Comparison of ENCODE assay signal across 22 cellular contexts in the genomic region with DNA sequence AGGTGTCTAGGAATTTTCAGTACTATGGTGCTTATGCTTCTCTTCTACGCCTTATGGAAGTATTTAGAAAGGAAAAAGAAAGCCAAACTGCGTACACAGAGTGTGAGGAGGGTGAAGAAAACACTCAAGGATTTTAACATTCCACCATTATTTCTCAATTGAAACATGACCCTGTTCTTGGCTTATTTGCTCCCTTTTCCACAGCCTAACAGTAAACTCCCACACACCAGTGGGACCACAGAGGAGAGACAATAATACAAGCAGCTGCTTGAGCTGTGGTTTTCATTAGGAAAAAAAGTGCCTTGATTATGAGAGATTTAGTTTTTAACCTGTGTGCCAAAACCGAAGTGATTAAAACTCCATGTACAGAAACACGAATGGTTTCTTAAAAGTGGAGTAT.
DNase-seq lines count a peak whose midpoint lies in the region; TF ChIP-seq lines count a peak whose summit lies in the region.
"Had no signal": no experiment of that assay in that cellular context is flagged by ENCODE, and none has a peak within 500 bp of the region (broad histone marks: within the 10 kb centered on the region; RNA-seq: fewer than 3 reads in every experiment).

No MANE protein-coding gene starts in this region.

- intact Hi-C loops in activated CD4-positive, alpha-beta memory T cell treated with anti-CD3 and anti-CD28 coated beads for 36 hours (cut with micrococcal nuclease), result no loop called here
- intact Hi-C loops in OCI-LY7 (cut with micrococcal nuclease; ENCODE audit: unreplicated experiment), result no loop called here

- H3K27ac Mint-ChIP-seq in nephron (peak overlapping the region; percentile 89 to 95 (median 93)), progenitor cell of endocrine pancreas (no peak overlapping the region)
- no peak overlapping the region for H3K27ac Mint-ChIP-seq in activated CD4-positive, alpha-beta memory T cell treated with anti-CD3 and anti-CD28 coated beads for 36 hours
- H3K27ac Mint-ChIP-seq: CD8-positive, alpha-beta T cell; H9 had no signal

- TF ChIP-seq CTCF in fibroblast of the aortic adventitia (IDR thresholded peaks at IDR 0.05; ENCODE audit: insufficient read depth, low read length) (no peak), nephron (IDR thresholded peaks at IDR 0.05; ENCODE audit: unreplicated experiment in 3 of 3) (no peak), SK-N-SH (IDR thresholded peaks at IDR 0.05) (no peak), progenitor cell of endocrine pancreas (IDR thresholded peaks at IDR 0.05; ENCODE audit: unreplicated experiment) (no peak), OCI-LY7 (conservative IDR thresholded peaks at IDR 0.05; ENCODE audit: low read length) (no peak)

- H4K20me1 ChIP-seq in SK-N-SH (ENCODE audit: insufficient read depth), result no peaks in the 10 kb centered on the region
- no peaks in the 10 kb centered on the region for H4K20me1 ChIP-seq in OCI-LY7 (ENCODE audit: insufficient read depth, low read length)

- POLR2A ChIA-PET in SK-N-SH (lab: Yijun Ruan, JAX), result no interaction called here
- POLR2A ChIA-PET in activated CD4-positive, alpha-beta memory T cell treated with anti-CD3 and anti-CD28 coated beads for 36 hours (lab: Charles Lee), result no interaction called here
- POLR2A ChIA-PET in OCI-LY7 (lab: Charles Lee), result no interaction called here

- no peak for TF ChIP-seq RAD21 in SK-N-SH (IDR thresholded peaks at IDR 0.05; ENCODE audit: low read length)

- no TSS peak for BruUV-seq in OCI-LY7 (replicated peaks; lab: Mats Ljungman, UMichigan)

- H3K27ac ChIP-seq in angular gyrus (ENCODE audit: low read depth, low read length) (peak overlapping the region; percentile 57), SK-N-SH (ENCODE audit: low read depth in 2 of 2, low read length in 1 of 2) (no peak overlapping the region), OCI-LY7 (ENCODE audit: low read depth, low read length, poor library complexity, severe bottlenecking) (no peak overlapping the region)
- H3K27ac ChIP-seq: parathyroid adenoma, SK-N-MC, tibial artery had no signal

- H3K27me3 Mint-ChIP-seq in nephron (ENCODE audit: low read depth) (no peaks in the 10 kb centered on the region), progenitor cell of endocrine pancreas (no peaks in the 10 kb centered on the region)
- H3K27me3 Mint-ChIP-seq in activated CD4-positive, alpha-beta memory T cell treated with anti-CD3 and anti-CD28 coated beads for 36 hours, result peaks cover 15% of the 10 kb centered on the region

- WGBS in SK-N-SH (ENCODE audit: low lambda C conversion rate), result 85% methylated on average over 4 of the region's 4 CpGs

- peaks cover 10% of the 10 kb centered on the region for H3F3A ChIP-seq in SK-N-SH (replicated peaks; ENCODE audit: insufficient read depth)

- TF ChIP-seq EP300 in SK-N-SH (IDR thresholded peaks at IDR 0.05; ENCODE audit: borderline replicate concordance in 1 of 2, low read depth in 1 of 2, low read length in 1 of 2), result no peak

- H3K4me3 ChIP-seq in fibroblast of the aortic adventitia (ENCODE audit: low read depth, low read length) (no peak overlapping the region), SK-N-SH (ENCODE audit: low read depth in 2 of 2, low read length in 1 of 2) (no peak overlapping the region), OCI-LY7 (ENCODE audit: low read depth, low read length, poor library complexity, severe bottlenecking) (no peak overlapping the region)
- H3K4me3 ChIP-seq: SK-N-MC, tibial artery had no signal

- H3K4me1 ChIP-seq in SK-N-SH (ENCODE audit: control insufficient read depth in 1 of 2, insufficient read depth in 2 of 2, low read depth in 1 of 2, low read length in 1 of 2), result peaks cover 0 to 5% of the 10 kb centered on the region in 2 experiments; a peak in 2 of 4 replicates
- no peaks in the 10 kb centered on the region for H3K4me1 ChIP-seq in OCI-LY7 (ENCODE audit: insufficient read depth, low read length, poor library complexity, severe bottlenecking)
- H3K4me1 ChIP-seq: parathyroid adenoma had no signal

- no peaks in the 10 kb centered on the region for H3K79me2 ChIP-seq in SK-N-SH (ENCODE audit: insufficient read depth)
- no peaks in the 10 kb centered on the region for H3K79me2 ChIP-seq in OCI-LY7 (ENCODE audit: insufficient read depth, low read depth, low read length)
- H3K79me2 ChIP-seq: parathyroid adenoma had no signal

- no peaks in the 10 kb centered on the region for H3K36me3 ChIP-seq in SK-N-SH (replicated peaks in 1 of 2; ENCODE audit: control insufficient read depth in 1 of 2, insufficient read depth in 2 of 2, low read length in 1 of 2)
- H3K36me3 ChIP-seq in OCI-LY7 (ENCODE audit: insufficient read depth, low read length), result no peaks in the 10 kb centered on the region
- H3K36me3 ChIP-seq: tibial artery had no signal

- H3K36me3 Mint-ChIP-seq in nephron (ENCODE audit: low read depth) (no peaks in the 10 kb centered on the region), progenitor cell of endocrine pancreas (ENCODE audit: insufficient read depth) (no peaks in the 10 kb centered on the region)
- H3K36me3 Mint-ChIP-seq in activated CD4-positive, alpha-beta memory T cell treated with anti-CD3 and anti-CD28 coated beads for 36 hours, result no peaks in the 10 kb centered on the region
- H3K36me3 Mint-ChIP-seq: CD8-positive, alpha-beta T cell had no signal

- no peak overlapping the region for H2AFZ ChIP-seq in SK-N-SH (ENCODE audit: low read depth)
- H2AFZ ChIP-seq in OCI-LY7 (ENCODE audit: low read length), result no peak overlapping the region
- H2AFZ ChIP-seq: parathyroid adenoma had no signal

- H3K27me3 ChIP-seq in SK-N-SH (ENCODE audit: insufficient read depth), result no peaks in the 10 kb centered on the region
- H3K27me3 ChIP-seq: tibial artery had no signal

- H3K9me3 Mint-ChIP-seq in nephron (no peaks in the 10 kb centered on the region), progenitor cell of endocrine pancreas (ENCODE audit: low read depth) (no peaks in the 10 kb centered on the region)
- no peaks in the 10 kb centered on the region for H3K9me3 Mint-ChIP-seq in activated CD4-positive, alpha-beta memory T cell treated with anti-CD3 and anti-CD28 coated beads for 36 hours
- H3K9me3 Mint-ChIP-seq: CD8-positive, alpha-beta T cell; H9 had no signal

- H3K9ac ChIP-seq in SK-N-SH, result no peak overlapping the region
- H3K9ac ChIP-seq: parathyroid adenoma had no signal

- peak overlapping the region; percentile 14 to 62 (median 17) for H3K4me3 Mint-ChIP-seq in nephron
- H3K4me3 Mint-ChIP-seq in activated CD4-positive, alpha-beta memory T cell treated with anti-CD3 and anti-CD28 coated beads for 36 hours, result no peak overlapping the region
- no peak overlapping the region for H3K4me3 Mint-ChIP-seq in progenitor cell of endocrine pancreas (ENCODE audit: low read depth)
- H3K4me3 Mint-ChIP-seq: CD8-positive, alpha-beta T cell; H9 had no signal

- H3K4me2 ChIP-seq in SK-N-SH (no peak overlapping the region), OCI-LY7 (ENCODE audit: low read length) (no peak overlapping the region)

- DNase-seq in AG08395 (ENCODE audit: low spot score) (peak; percentile 21), fibroblast of the aortic adventitia (ENCODE audit: low read depth) (peak; percentile 76), SK-N-SH (no peak), progenitor cell of endocrine pancreas (ENCODE audit: low spot score, unreplicated experiment) (no peak), OCI-LY7 (ENCODE audit: low spot score) (no peak)
- DNase-seq in activated CD4-positive, alpha-beta memory T cell treated with anti-CD3 and anti-CD28 coated beads for 36 hours, result no peak
- DNase-seq: activated CD4-positive, CD25-positive, alpha-beta regulatory T cell treated with anti-CD3 and anti-CD28 coated beads, Interleukin-2, amount 50 U/mL, for 72 hours; activated naive CD4-positive, alpha-beta T cell treated with Interleukin-2 at 50 U/mL for 16 hours; CD8-positive, alpha-beta T cell; DMS79 treated with DMSO at 0.1 percent for 48 hours; H9; MV-4-11; NCI-H2081 treated with DMSO at 0.1 percent for 48 hours; NCI-H526; PC-3; stimulated activated CD4-positive, alpha-beta T cell treated with anti-CD3 and anti-CD28 coated beads, Interleukin-12 subunit alpha, Interleukin-12 subunit beta, amount 100 ng/mL, for 4 hours; T1000; tibial artery had no signal

- H3K9me2 ChIP-seq in SK-N-SH (no peaks in the 10 kb centered on the region), OCI-LY7 (ENCODE audit: insufficient read depth, low read length) (no peaks in the 10 kb centered on the region)

- CTCF ChIA-PET in SK-N-SH (lab: Yijun Ruan, JAX) (interaction anchor here (1.1 to 1.5 kb wide), 3 partner anchors 8 to 60 kb away, joined by 3 to 4 read pairs (median 3); no protein-coding TSS in a partner anchor), OCI-LY7 (lab: Charles Lee; ENCODE audit: unreplicated experiment) (no interaction called here)
- CTCF ChIA-PET in activated CD4-positive, alpha-beta memory T cell treated with anti-CD3 and anti-CD28 coated beads for 36 hours (lab: Charles Lee), result no interaction called here

- H3K9me3 ChIP-seq in SK-N-SH (no peaks in the 10 kb centered on the region), OCI-LY7 (ENCODE audit: low read length) (no peaks in the 10 kb centered on the region)
- H3K9me3 ChIP-seq: tibial artery had no signal

- H3K4me1 Mint-ChIP-seq in nephron (peaks cover 49% of the 10 kb centered on the region), progenitor cell of endocrine pancreas (ENCODE audit: low read depth) (peaks cover 6% of the 10 kb centered on the region)
- H3K4me1 Mint-ChIP-seq in activated CD4-positive, alpha-beta memory T cell treated with anti-CD3 and anti-CD28 coated beads for 36 hours (ENCODE audit: low read depth), result no peaks in the 10 kb centered on the region

TF ChIP-seq in SK-N-SH, 30 proteins besides CTCF, POLR2A, EP300 and RAD21 (continues in another document):
- no peak for TF ChIP-seq SIN3A (IDR thresholded peaks at IDR 0.05; ENCODE audit: borderline replicate concordance, low read depth, low read length)
- no peak for TF ChIP-seq NRF1 (IDR thresholded peaks at IDR 0.05; ENCODE audit: low read depth, low read length)
- no peak for TF ChIP-seq MEF2A (IDR thresholded peaks at IDR 0.05; ENCODE audit: borderline replicate concordance, low read depth)
- TF ChIP-seq FOXM1 (IDR thresholded peaks at IDR 0.05; ENCODE audit: low read depth), result no peak
- no peak for TF ChIP-seq GATA2 (CRISPR knock-in tag; IDR thresholded peaks at IDR 0.05)
- TF ChIP-seq, protein P1, sequence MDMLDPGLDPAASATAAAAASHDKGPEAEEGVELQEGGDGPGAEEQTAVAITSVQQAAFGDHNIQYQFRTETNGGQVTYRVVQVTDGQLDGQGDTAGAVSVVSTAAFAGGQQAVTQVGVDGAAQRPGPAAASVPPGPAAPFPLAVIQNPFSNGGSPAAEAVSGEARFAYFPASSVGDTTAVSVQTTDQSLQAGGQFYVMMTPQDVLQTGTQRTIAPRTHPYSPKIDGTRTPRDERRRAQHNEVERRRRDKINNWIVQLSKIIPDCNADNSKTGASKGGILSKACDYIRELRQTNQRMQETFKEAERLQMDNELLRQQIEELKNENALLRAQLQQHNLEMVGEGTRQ (IDR thresholded peaks at IDR 0.05; ENCODE audit: borderline replicate concordance, low read depth, low read length), result no peak
- no peak for TF ChIP-seq SMC3 (IDR thresholded peaks at IDR 0.05; ENCODE audit: low read depth, low read length)
- no peak for TF ChIP-seq RFX5 (IDR thresholded peaks at IDR 0.05; ENCODE audit: low read length)

Comparison
In these comparisons a context has a peak if more than half of its experiments do, and no peak if none do; other contexts are left out.
1. DNase-seq: peak in AG08395 (single experiment) and fibroblast of the aortic adventitia (single experiment); none in SK-N-SH (single experiment), activated CD4-positive, alpha-beta memory T cell treated with anti-CD3 and anti-CD28 coated beads for 36 hours (single experiment), progenitor cell of endocrine pancreas (single experiment) and OCI-LY7 (single experiment).
2. H3K27ac Mint-ChIP-seq: peak in nephron (3 of 3); none in activated CD4-positive, alpha-beta memory T cell treated with anti-CD3 and anti-CD28 coated beads for 36 hours (single experiment) and progenitor cell of endocrine pancreas (single experiment).
3. H3K4me3 Mint-ChIP-seq: peak in nephron (3 of 3); none in activated CD4-positive, alpha-beta memory T cell treated with anti-CD3 and anti-CD28 coated beads for 36 hours (single experiment) and progenitor cell of endocrine pancreas (single experiment).